8 cellular contexts compared by ENCODE assay signal in the genomic region with DNA sequence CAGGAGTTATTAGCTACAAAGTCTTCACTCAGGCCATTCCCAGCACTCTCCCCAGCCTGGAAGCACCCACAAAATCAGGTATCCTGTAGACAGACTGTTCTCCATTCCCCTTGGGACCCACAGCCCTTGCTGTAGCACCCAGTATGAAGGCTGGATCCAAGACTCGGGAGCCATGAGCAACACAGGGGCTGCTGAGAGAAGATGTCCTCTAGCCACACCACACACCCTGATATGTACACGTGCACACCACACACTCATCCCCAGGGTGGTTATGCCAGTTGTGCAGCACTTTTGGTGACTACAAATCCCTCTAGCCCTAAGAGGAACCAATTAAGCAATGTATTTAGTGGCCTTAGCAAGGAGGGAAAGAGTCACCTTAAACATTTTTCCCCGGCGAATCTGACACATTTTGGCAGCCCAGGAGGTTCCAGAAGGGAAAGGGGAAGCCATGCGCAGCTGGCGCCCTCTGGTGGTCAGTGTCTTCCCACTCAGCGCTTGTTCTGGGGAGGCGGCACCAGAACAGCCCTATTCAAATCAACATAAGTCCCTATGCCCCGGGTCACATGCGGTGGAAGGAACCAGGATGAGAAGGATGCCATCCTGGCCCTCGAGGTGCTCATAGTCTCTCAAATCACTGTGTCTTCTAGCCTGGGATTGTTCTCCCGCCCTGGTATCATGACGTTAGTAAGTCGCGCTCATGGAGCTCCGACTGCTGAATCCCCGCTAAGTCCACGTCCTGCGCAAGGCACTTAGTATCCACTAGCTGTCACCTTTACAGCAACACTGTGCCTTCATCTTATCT.
A peak's percentile ranks its signal among the peaks of the same experiment; 100 is the strongest.
DNase-seq lines count a peak whose midpoint lies in the region; ATAC-seq and TF ChIP-seq lines count a peak whose summit lies in the region.

No MANE protein-coding gene starts in this region.

- H3K79me2 ChIP-seq in parathyroid adenoma: no peaks in the 10 kb centered on the region

- no peak for TF ChIP-seq POLR2A in thyroid gland (IDR thresholded peaks at IDR 0.05)

- DNase-seq in CD4-positive, alpha-beta T cell: peak; percentile 40 to 76 (median 60)
- peak; percentile 74 for DNase-seq in LHCN-M2 (ENCODE audit: low read depth)
- DNase-seq in SJCRH30: peak; percentile 72 to 91
- DNase-seq in activated gamma-delta T cell treated with anti-CD3 and anti-CD28 coated beads, Interleukin-2, amount 50 U/mL, for 16 hours (ENCODE audit: low read depth): peak; percentile 52
- peak; percentile 60 for DNase-seq in glomerular endothelial cell (ENCODE audit: extremely low read depth, low read depth, low spot score)
- peak; percentile 82 to 88 for DNase-seq in thyroid gland

- peaks cover 5% of the 10 kb centered on the region for H3K4me1 Mint-ChIP-seq in CD4-positive, alpha-beta T cell (ENCODE audit: low read depth)

- POLR2A ChIA-PET in CD4-positive, alpha-beta T cell (lab: Charles Lee): interaction anchor here (0.8 kb wide), 1 partner anchor 76 kb away, joined by 4 read pairs; no protein-coding TSS in a partner anchor

- no peak overlapping the region for H3K9ac ChIP-seq in parathyroid adenoma

- H3K4me3 ChIP-seq in SJCRH30 (peak overlapping the region; percentile 32), parathyroid adenoma (ENCODE audit: low read depth, low read length) (no peak overlapping the region), thyroid gland (replicated peaks in 1 of 3) (no peak overlapping the region)

- WGBS in thyroid gland, 2 donors: 26 to 29% methylated on average over 19 of the region's 19 CpGs

- H3K27me3 Mint-ChIP-seq in CD4-positive, alpha-beta T cell: peaks cover 10% of the 10 kb centered on the region

- H3K27ac ChIP-seq in CD4-positive, alpha-beta T cell (ENCODE audit: low read depth, low read length): no peak overlapping the region
- H3K27ac ChIP-seq in SJCRH30 (no peak overlapping the region), parathyroid adenoma (no peak overlapping the region), thyroid gland (no peak overlapping the region)

- H3K9me3 ChIP-seq in CD4-positive, alpha-beta T cell (ENCODE audit: control insufficient read depth, low read length): no peaks in the 10 kb centered on the region
- no peaks in the 10 kb centered on the region for H3K9me3 ChIP-seq in SJCRH30 (replicated peaks)
- H3K9me3 ChIP-seq in parathyroid adenoma (ENCODE audit: control insufficient read depth, low read length): no peaks in the 10 kb centered on the region
- H3K9me3 ChIP-seq in thyroid gland: no peaks in the 10 kb centered on the region

- CTCF ChIA-PET in CD4-positive, alpha-beta T cell (lab: Charles Lee): interaction anchor here (0.7 to 1.7 kb wide), 5 partner anchors 9 to 97 kb away, joined by 3 to 5 read pairs (median 3); a partner anchor contains a TSS

- H3K4me3 Mint-ChIP-seq in CD4-positive, alpha-beta T cell: no peak overlapping the region

- H3K9me3 Mint-ChIP-seq in CD4-positive, alpha-beta T cell: no peaks in the 10 kb centered on the region

- no peaks in the 10 kb centered on the region for H3K4me1 ChIP-seq in SJCRH30
- peaks cover 12% of the 10 kb centered on the region for H3K4me1 ChIP-seq in parathyroid adenoma
- peaks cover 0 to 6% of the 10 kb centered on the region in 2 donors for H3K4me1 ChIP-seq in thyroid gland

- no peak overlapping the region for H3K4me2 ChIP-seq in parathyroid adenoma (ENCODE audit: low read length)

- H3K36me3 ChIP-seq in SJCRH30 (no peaks in the 10 kb centered on the region), parathyroid adenoma (ENCODE audit: control insufficient read depth, insufficient read depth, low read length) (no peaks in the 10 kb centered on the region), thyroid gland (no peaks in the 10 kb centered on the region)

- H3K36me3 Mint-ChIP-seq in CD4-positive, alpha-beta T cell (ENCODE audit: low read depth): no peaks in the 10 kb centered on the region

- H2AFZ ChIP-seq in parathyroid adenoma: peak overlapping the region; percentile 65

- H3K27me3 ChIP-seq in CD4-positive, alpha-beta T cell (ENCODE audit: control insufficient read depth, insufficient read depth, low read length): peaks cover 4% of the 10 kb centered on the region
- H3K27me3 ChIP-seq in SJCRH30 (no peaks in the 10 kb centered on the region), parathyroid adenoma (ENCODE audit: control insufficient read depth, insufficient read depth, low read length) (no peaks in the 10 kb centered on the region), thyroid gland (no peaks in the 10 kb centered on the region)

- no peak overlapping the region for H3K27ac Mint-ChIP-seq in CD4-positive, alpha-beta T cell

- peak; percentile 80 for ATAC-seq in CD4-positive, alpha-beta T cell (ENCODE audit: poor library complexity)
- peak; percentile 85 for ATAC-seq in GM19463 (IDR thresholded peaks at IDR 0.05; ENCODE audit: unreplicated experiment)

- TF ChIP-seq CTCF in CD4-positive, alpha-beta T cell (IDR thresholded peaks at IDR 0.05): peak; percentile 88
- peak; percentile 94 for TF ChIP-seq CTCF in parathyroid adenoma (IDR thresholded peaks at IDR 0.05)
- TF ChIP-seq CTCF in thyroid gland (IDR thresholded peaks at IDR 0.05): peak; percentile 78 to 94 (median 86)

- intact Hi-C loops in CD4-positive, alpha-beta T cell (cut with DNase I, micrococcal nuclease): loop anchor here (1.0 to 5.0 kb wide), 3 partner anchors 98 to 241 kb away; no protein-coding TSS in a partner anchor
- intact Hi-C loops in thyroid gland (cut with DNase I): loop anchor here (5.0 kb wide), 1 partner anchor 243 kb away; no protein-coding TSS in a partner anchor
